12 cellular contexts compared by ENCODE assay signal in the genomic region with DNA sequence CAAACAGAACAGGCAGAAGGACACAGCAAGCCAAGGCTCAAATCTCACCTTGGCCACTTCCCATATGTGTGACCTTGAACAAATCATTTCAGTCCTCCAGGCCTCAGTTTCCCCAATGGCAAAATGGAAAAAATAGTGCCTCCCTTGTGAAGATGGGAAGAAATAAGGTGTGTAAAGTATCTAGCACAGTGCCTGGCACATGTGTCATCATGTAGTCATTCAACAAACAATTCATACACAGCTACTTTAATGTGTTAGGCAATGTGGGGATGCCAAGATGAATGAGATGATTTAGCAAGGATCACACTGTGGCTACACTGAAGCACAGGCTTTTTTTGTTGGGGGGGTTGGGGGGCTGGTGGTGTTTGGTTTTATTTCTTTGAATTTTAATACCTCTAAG.
"Had no signal": no experiment of that assay in that cellular context is flagged by ENCODE, and none has a peak within 500 bp of the region (broad histone marks: within the 10 kb centered on the region; RNA-seq: fewer than 3 reads in every experiment).

No MANE protein-coding gene starts in this region.

- FAIRE-seq: keratinocyte had no signal

- H3K27me3 ChIP-seq: thyroid gland had no signal

- DNase-seq: activated CD4-positive, alpha-beta T cell treated with anti-CD3 and anti-CD28 coated beads for 1 hour; activated CD8-positive, alpha-beta memory T cell treated with anti-CD3 and anti-CD28 coated beads, Interleukin-2, amount 50 U/mL, for 4 hours; activated gamma-delta T cell; activated T-cell treated with anti-CD3 and anti-CD28 coated beads, Interleukin-2, amount 50 U/mL, for 48 hours; stimulated activated CD4-positive, alpha-beta T cell treated with anti-CD3 and anti-CD28 coated beads, Interleukin-12 subunit alpha, Interleukin-12 subunit beta, amount 100 ng/mL, for 4 hours; stimulated activated CD4-positive, alpha-beta T cell treated with anti-CD3 and anti-CD28 coated beads, Interleukin-2, amount 100 ng/mL, for 24 hours; thyroid gland had no signal

- H3K9ac ChIP-seq: parathyroid adenoma had no signal

- H3K79me2 ChIP-seq: parathyroid adenoma had no signal

- H3K27ac ChIP-seq: neutrophil, parathyroid adenoma had no signal

- H3K36me3 ChIP-seq: neutrophil, thyroid gland had no signal

- H3K9me3 Mint-ChIP-seq: activated CD4-positive, alpha-beta memory T cell treated with anti-CD3 and anti-CD28 coated beads for 36 hours; activated naive CD4-positive, alpha-beta T cell treated with anti-CD3 and anti-CD28 coated beads, Interleukin-2, amount 50 U/mL, for 72 hours had no signal

- H3K4me3 ChIP-seq: thyroid gland had no signal

- H3K27ac Mint-ChIP-seq: activated naive CD4-positive, alpha-beta T cell treated with anti-CD3 and anti-CD28 coated beads, Interleukin-2, amount 50 U/mL, for 72 hours had no signal

- H3K4me3 Mint-ChIP-seq: activated CD4-positive, alpha-beta memory T cell treated with anti-CD3 and anti-CD28 coated beads for 36 hours had no signal

- H3K9me3 ChIP-seq: neutrophil, thyroid gland had no signal

- H3K36me3 Mint-ChIP-seq: activated CD4-positive, alpha-beta memory T cell treated with anti-CD3 and anti-CD28 coated beads for 36 hours; activated naive CD4-positive, alpha-beta T cell treated with anti-CD3 and anti-CD28 coated beads, Interleukin-2, amount 50 U/mL, for 72 hours had no signal
